Comparison of ENCODE assay signal across 15 cellular contexts in genomic region chr21:36499578-36500471, GRCh38. TPM values are rescaled to one million over a fixed set of nuclear protein-coding genes. Genes with fewer than 3 reads are reported as not detected.
DNase-seq lines count a peak whose midpoint lies in the region; ATAC-seq lines count a peak whose summit lies in the region.
"Had no signal": no experiment of that assay in that cellular context is flagged by ENCODE, and none has a peak within 500 bp of the region (broad histone marks: within the 10 kb centered on the region; RNA-seq: fewer than 3 reads in every experiment).

No MANE protein-coding gene starts in this region.

- H3K4me1 ChIP-seq in mesenchymal stem cell (ENCODE audit: control insufficient read depth, insufficient read depth, low read depth, low read length), result peaks cover 4% of the 10 kb centered on the region

- H2AK5ac ChIP-seq in mesenchymal stem cell (ENCODE audit: low read length, severe bottlenecking), result no peak overlapping the region

- H3K27ac ChIP-seq in epithelial cell of prostate, result peak overlapping the region; percentile 55
- H3K27ac ChIP-seq in mesenchymal stem cell (ENCODE audit: low read length, poor library complexity, severe bottlenecking), result no peak overlapping the region

- H3K18ac ChIP-seq in mesenchymal stem cell (ENCODE audit: low read depth in 1 of 2, low read length in 2 of 2), result no peak overlapping the region

- H3K4me2 ChIP-seq in mesenchymal stem cell (ENCODE audit: low read length, poor library complexity, severe bottlenecking), result no peak overlapping the region

- H2BK12ac ChIP-seq in mesenchymal stem cell (ENCODE audit: low read length in 2 of 2), result no peak overlapping the region

- H3K4me3 ChIP-seq in MG63 (no peak overlapping the region), mesenchymal stem cell (ENCODE audit: insufficient read depth in 1 of 2, low read depth in 1 of 2, low read length in 2 of 2) (peak overlapping the region in 1 of 2 experiments; percentile 34)

- no peak overlapping the region for H2BK15ac ChIP-seq in mesenchymal stem cell (ENCODE audit: low read depth, poor library complexity, severe bottlenecking)

- H3K36me3 ChIP-seq in MG63, result no peaks in the 10 kb centered on the region
- no peaks in the 10 kb centered on the region for H3K36me3 ChIP-seq in mesenchymal stem cell (ENCODE audit: control insufficient read depth in 1 of 2, insufficient read depth in 2 of 2, low read depth in 1 of 2, low read length in 2 of 2)

- no peak overlapping the region for H2BK120ac ChIP-seq in mesenchymal stem cell (ENCODE audit: low read depth, low read length)

- H3K4ac ChIP-seq in mesenchymal stem cell (ENCODE audit: low read depth in 1 of 2, low read length in 2 of 2), result no peak overlapping the region

- H3K79me1 ChIP-seq in mesenchymal stem cell (replicated peaks; ENCODE audit: low read length, poor library complexity, severe bottlenecking), result no peaks in the 10 kb centered on the region

- H2AFZ ChIP-seq in mesenchymal stem cell (ENCODE audit: low read depth, low read length), result no peak overlapping the region

- H3K27me3 ChIP-seq in MG63 (no peaks in the 10 kb centered on the region), mesenchymal stem cell (ENCODE audit: control insufficient read depth in 1 of 2, insufficient read depth in 1 of 2, low read length in 2 of 2) (peaks cover 5% of the 10 kb centered on the region in 2 experiments)

- no peak overlapping the region for H4K91ac ChIP-seq in mesenchymal stem cell (ENCODE audit: low read length)

- H3K23ac ChIP-seq in mesenchymal stem cell (ENCODE audit: low read length in 2 of 2), result no peak overlapping the region

- no peak overlapping the region for H4K8ac ChIP-seq in mesenchymal stem cell (ENCODE audit: low read length)

- no peak overlapping the region for H3K14ac ChIP-seq in mesenchymal stem cell (ENCODE audit: low read length in 2 of 2)

- ATAC-seq in GM18511 (IDR thresholded peaks at IDR 0.05; ENCODE audit: unreplicated experiment), result no peak
- ATAC-seq in HG02938 (IDR thresholded peaks at IDR 0.05; ENCODE audit: unreplicated experiment), result no peak
- ATAC-seq: stimulated activated naive CD8-positive, alpha-beta T cell treated with anti-CD3 and anti-CD28 coated beads, Interleukin-15, Interleukin-2, amounts not matched to agents 100 U/mL and 50 U/mL, for 24 hours had no signal

- H3K9me3 ChIP-seq in MG63, result no peaks in the 10 kb centered on the region
- H3K9me3 ChIP-seq in mesenchymal stem cell (ENCODE audit: control insufficient read depth, low read length), result no peaks in the 10 kb centered on the region

- peak overlapping the region; percentile 66 for H3K9ac ChIP-seq in mesenchymal stem cell (ENCODE audit: low read length)

- 86% methylated on average over 22 of the region's 25 CpGs for WGBS in mesenchymal stem cell

- H2BK5ac ChIP-seq in mesenchymal stem cell (ENCODE audit: low read depth, low read length, poor library complexity, severe bottlenecking), result no peak overlapping the region

- DNase-seq in AG08396 (ENCODE audit: low spot score) (peak; percentile 63), MG63 (peak; percentile 78), epithelial cell of prostate (ENCODE audit: low read depth, low spot score) (peak; percentile 39), mesenchymal stem cell (no peak), DMS 273 (lab: John Stamatoyannopoulos, UW; ENCODE audit: unreplicated experiment) (no peak), cortex of kidney (lab: John Stamatoyannopoulos, UW) (no peak)
- DNase-seq: activated CD4-positive, alpha-beta memory T cell treated with anti-CD3 and anti-CD28 coated beads for 36 hours; effector memory CD4-positive, alpha-beta T cell; NK-92 treated with Interleukin-12 subunit alpha and Interleukin-12 subunit beta, amount 100 ng/mL, for 24 hours; stimulated activated CD4-positive, alpha-beta T cell treated with anti-CD3 and anti-CD28 coated beads, Interleukin-1b, Interleukin-23, amount 100 ng/mL, for 48 hours; stimulated activated naive CD8-positive, alpha-beta T cell treated with anti-CD3 and anti-CD28 coated beads, Interleukin-15, Interleukin-2, amounts not matched to agents 100 U/mL and 50 U/mL, for 24 hours; T-helper 1 cell had no signal

RNA-seq across cellular contexts. Expression of gene CLDN14, which starts 19.9 kb away (rescaled TPM):
- not detected in 2 replicates for total RNA-seq in MG63 (2014; rRNA removed; shearing (Covaris generic); ENCODE audit: low replicate concordance)
- not detected for polyA plus RNA-seq in mesenchymal stem cell (2013, experiment 1 of 2)
- not detected for polyA plus RNA-seq in mesenchymal stem cell (2013, experiment 2 of 2)
- total RNA-seq: activated CD4-positive, alpha-beta memory T cell treated with anti-CD3 and anti-CD28 coated beads for 36 hours had no signal
- polyA plus RNA-seq: CD14-positive monocyte had no signal

Comparison
In these comparisons a context has a peak if more than half of its experiments do, and no peak if none do; other contexts are left out.
1. DNase-seq: peak in AG08396 (single experiment), MG63 (single experiment) and epithelial cell of prostate (single experiment); none in mesenchymal stem cell (single experiment), DMS 273 (single experiment) and cortex of kidney (single experiment).